Comparison of ENCODE assay signal across 1 cellular context in the genomic region with DNA sequence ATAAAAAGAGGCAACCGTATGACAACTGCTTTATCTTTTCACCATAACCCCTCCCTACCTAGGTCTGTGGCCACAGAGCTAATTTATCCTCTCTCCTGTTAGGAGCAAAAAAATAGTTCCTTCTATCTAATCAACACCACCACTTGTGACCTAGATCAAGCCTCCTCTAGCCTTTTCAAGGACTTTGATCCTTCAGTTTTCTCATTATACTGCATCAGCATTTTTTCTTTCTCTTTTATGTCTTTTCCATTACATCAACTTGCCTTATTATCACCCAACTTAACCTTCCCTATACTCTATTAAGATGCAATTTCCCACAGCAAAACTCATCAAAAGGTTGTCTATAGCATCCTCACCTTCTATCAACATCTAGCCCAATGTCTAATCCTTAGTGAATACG.
TF ChIP-seq lines count a peak whose summit lies in the region.

No MANE protein-coding gene starts in this region.

TF ChIP-seq in A549, 52 proteins besides CTCF, POLR2A, EP300 and RAD21 (continued from another document):
- TF ChIP-seq, protein P1, sequence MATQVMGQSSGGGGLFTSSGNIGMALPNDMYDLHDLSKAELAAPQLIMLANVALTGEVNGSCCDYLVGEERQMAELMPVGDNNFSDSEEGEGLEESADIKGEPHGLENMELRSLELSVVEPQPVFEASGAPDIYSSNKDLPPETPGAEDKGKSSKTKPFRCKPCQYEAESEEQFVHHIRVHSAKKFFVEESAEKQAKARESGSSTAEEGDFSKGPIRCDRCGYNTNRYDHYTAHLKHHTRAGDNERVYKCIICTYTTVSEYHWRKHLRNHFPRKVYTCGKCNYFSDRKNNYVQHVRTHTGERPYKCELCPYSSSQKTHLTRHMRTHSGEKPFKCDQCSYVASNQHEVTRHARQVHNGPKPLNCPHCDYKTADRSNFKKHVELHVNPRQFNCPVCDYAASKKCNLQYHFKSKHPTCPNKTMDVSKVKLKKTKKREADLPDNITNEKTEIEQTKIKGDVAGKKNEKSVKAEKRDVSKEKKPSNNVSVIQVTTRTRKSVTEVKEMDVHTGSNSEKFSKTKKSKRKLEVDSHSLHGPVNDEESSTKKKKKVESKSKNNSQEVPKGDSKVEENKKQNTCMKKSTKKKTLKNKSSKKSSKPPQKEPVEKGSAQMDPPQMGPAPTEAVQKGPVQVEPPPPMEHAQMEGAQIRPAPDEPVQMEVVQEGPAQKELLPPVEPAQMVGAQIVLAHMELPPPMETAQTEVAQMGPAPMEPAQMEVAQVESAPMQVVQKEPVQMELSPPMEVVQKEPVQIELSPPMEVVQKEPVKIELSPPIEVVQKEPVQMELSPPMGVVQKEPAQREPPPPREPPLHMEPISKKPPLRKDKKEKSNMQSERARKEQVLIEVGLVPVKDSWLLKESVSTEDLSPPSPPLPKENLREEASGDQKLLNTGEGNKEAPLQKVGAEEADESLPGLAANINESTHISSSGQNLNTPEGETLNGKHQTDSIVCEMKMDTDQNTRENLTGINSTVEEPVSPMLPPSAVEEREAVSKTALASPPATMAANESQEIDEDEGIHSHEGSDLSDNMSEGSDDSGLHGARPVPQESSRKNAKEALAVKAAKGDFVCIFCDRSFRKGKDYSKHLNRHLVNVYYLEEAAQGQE (IDR thresholded peaks at IDR 0.05), result no peak
- no peak for TF ChIP-seq RCOR1 (IDR thresholded peaks at IDR 0.05; ENCODE audit: low read depth, low read length)
- TF ChIP-seq, protein P2, sequence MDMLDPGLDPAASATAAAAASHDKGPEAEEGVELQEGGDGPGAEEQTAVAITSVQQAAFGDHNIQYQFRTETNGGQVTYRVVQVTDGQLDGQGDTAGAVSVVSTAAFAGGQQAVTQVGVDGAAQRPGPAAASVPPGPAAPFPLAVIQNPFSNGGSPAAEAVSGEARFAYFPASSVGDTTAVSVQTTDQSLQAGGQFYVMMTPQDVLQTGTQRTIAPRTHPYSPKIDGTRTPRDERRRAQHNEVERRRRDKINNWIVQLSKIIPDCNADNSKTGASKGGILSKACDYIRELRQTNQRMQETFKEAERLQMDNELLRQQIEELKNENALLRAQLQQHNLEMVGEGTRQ (IDR thresholded peaks at IDR 0.05), result no peak
